9 cellular contexts compared by ENCODE assay signal in genomic region chr2:59301466-59302402, GRCh38.
DNase-seq lines count a peak whose midpoint lies in the region; ATAC-seq and TF ChIP-seq lines count a peak whose summit lies in the region.
"Had no signal": no experiment of that assay in that cellular context is flagged by ENCODE, and none has a peak within 500 bp of the region (broad histone marks: within the 10 kb centered on the region; RNA-seq: fewer than 3 reads in every experiment).

No MANE protein-coding gene starts in this region.

- H3K4me3 ChIP-seq in MG63 (no peak overlapping the region), epithelial cell of proximal tubule (ENCODE audit: low read depth, low read length) (no peak overlapping the region)

- peak; percentile 69 for TF ChIP-seq CTCF in epithelial cell of proximal tubule (conservative IDR thresholded peaks at IDR 0.05; ENCODE audit: low read depth, low read length)

- DNase-seq in GM04503 (ENCODE audit: low read depth) (peak; percentile 28), MG63 (peak; percentile 47), SHP77 treated with DMSO at 0.1 percent for 48 hours (lab: John Stamatoyannopoulos, UW) (peak; percentile 58), epithelial cell of proximal tubule (ENCODE audit: low read depth) (peak; percentile 32), midbrain (lab: John Stamatoyannopoulos, UW) (peak; percentile 72)
- DNase-seq: activated naive CD8-positive, alpha-beta T cell treated with anti-CD3 and anti-CD28 coated beads, Interleukin-2, amount 10 ng/mL, durations not matched to agents 7 days and 5 days had no signal

- H3K27me3 ChIP-seq in MG63, result no peaks in the 10 kb centered on the region

- peak; percentile 64 for ATAC-seq in GM21717 (IDR thresholded peaks at IDR 0.05; ENCODE audit: unreplicated experiment)
- no peak for ATAC-seq in HG03135 (IDR thresholded peaks at IDR 0.05; ENCODE audit: unreplicated experiment)
- no peak for ATAC-seq in HG03460 (IDR thresholded peaks at IDR 0.05; ENCODE audit: unreplicated experiment)

- no peaks in the 10 kb centered on the region for H3K36me3 ChIP-seq in MG63

- no peaks in the 10 kb centered on the region for H3K9me3 ChIP-seq in MG63
